Comparison of ENCODE assay signal across 9 cellular contexts in the genomic region with DNA sequence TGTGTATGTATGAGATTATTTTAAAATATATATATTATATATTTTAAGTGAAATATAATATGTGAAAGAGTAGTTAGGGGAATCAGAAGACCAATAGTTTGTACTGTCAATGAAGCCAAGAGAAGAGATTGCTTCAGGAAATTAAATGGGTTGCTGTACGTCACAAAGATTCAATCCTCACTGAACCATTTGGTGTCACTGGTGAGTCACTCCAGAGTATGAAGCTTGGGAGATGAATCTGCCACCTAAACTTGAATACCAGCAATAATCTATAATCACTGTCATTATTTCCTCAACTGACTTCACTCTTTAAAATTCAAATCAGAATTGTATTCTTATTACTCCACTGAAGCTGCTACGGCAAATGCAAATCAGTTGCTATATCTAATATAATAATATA. TPM values are rescaled to one million over a fixed set of nuclear protein-coding genes. Genes with fewer than 3 reads are reported as not detected.
DNase-seq lines count a peak whose midpoint lies in the region; ATAC-seq, FAIRE-seq and TF ChIP-seq lines count a peak whose summit lies in the region.
"Had no signal": no experiment of that assay in that cellular context is flagged by ENCODE, and none has a peak within 500 bp of the region (broad histone marks: within the 10 kb centered on the region; RNA-seq: fewer than 3 reads in every experiment).

No MANE protein-coding gene starts in this region.

- peak; percentile 7 for DNase-seq in NCI-H2196 (lab: John Stamatoyannopoulos, UW; ENCODE audit: unreplicated experiment)
- DNase-seq in NCI-H2196 treated with DMSO at 0.1 percent for 48 hours (lab: John Stamatoyannopoulos, UW; ENCODE audit: unreplicated experiment), result no peak
- peak; percentile 58 for DNase-seq in M059J (ENCODE audit: low read depth)
- peak in 1 of 4 donors; percentile 8 for DNase-seq in body of pancreas
- no peak for DNase-seq in pancreas
- no peak for DNase-seq in cortex of kidney (lab: John Stamatoyannopoulos, UW)
- no peak for DNase-seq in HTR-8/SVneo (ENCODE audit: insufficient read length, low spot score)

- no peaks in the 10 kb centered on the region for H3K4me1 ChIP-seq in body of pancreas
- H3K4me1 ChIP-seq in pancreas, result no peaks in the 10 kb centered on the region

- no peak for TF ChIP-seq POLR2A in body of pancreas (IDR thresholded peaks at IDR 0.05)

- H3K36me3 ChIP-seq in body of pancreas (replicated peaks in 1 of 2; ENCODE audit: insufficient read depth in 1 of 2, low read depth in 2 of 2) (no peaks in the 10 kb centered on the region), pancreas (no peaks in the 10 kb centered on the region)
- H3K36me3 ChIP-seq: BLaER1 treated with 17β-estradiol and CSF1 and Interleukin-3, amounts not matched to agents 10 nM and 100 nM had no signal

- H3K27me3 ChIP-seq in body of pancreas, result no peaks in the 10 kb centered on the region
- H3K27me3 ChIP-seq in pancreas, result no peaks in the 10 kb centered on the region
- H3K27me3 ChIP-seq: BLaER1 treated with 17β-estradiol and CSF1 and Interleukin-3, amounts not matched to agents 10 nM and 100 nM had no signal

- H3K27ac ChIP-seq in body of pancreas (no peak overlapping the region), pancreas (no peak overlapping the region)
- H3K27ac ChIP-seq: BLaER1 treated with 17β-estradiol and CSF1 and Interleukin-3, amounts not matched to agents 10 nM and 100 nM had no signal

- TF ChIP-seq CTCF in body of pancreas (IDR thresholded peaks at IDR 0.05) (peak in 4 of 7 experiments; percentile 10 to 45 (median 42)), pancreas (IDR thresholded peaks at IDR 0.05) (no peak)

- 61 to 65% methylated on average over 2 of the region's 2 CpGs for WGBS in body of pancreas, 2 donors
- WGBS in pancreas, 2 donors, result 53 to 71% methylated on average over 2 of the region's 2 CpGs

- no peak overlapping the region for H3K4me3 ChIP-seq in body of pancreas
- H3K4me3 ChIP-seq in pancreas, result no peak overlapping the region
- H3K4me3 ChIP-seq: BLaER1 treated with 17β-estradiol and CSF1 and Interleukin-3, amounts not matched to agents 10 nM and 100 nM had no signal

- ATAC-seq in body of pancreas, result peak; percentile 27
- peak in 3 of 4 donors; percentile 65 to 86 (median 80) for ATAC-seq in pancreas
- no peak for ATAC-seq in HG03135 (IDR thresholded peaks at IDR 0.05; ENCODE audit: unreplicated experiment)

- intact Hi-C loops in body of pancreas (cut with DNase I), result no loop called here
- intact Hi-C loops in pancreas (cut with DNase I), result loop anchor here in 1 of 3 donors (10.0 kb wide), 1 partner anchor 97 kb away; no protein-coding TSS in a partner anchor

- FAIRE-seq in pancreas (lab: Jason Lieb, UNC), result peak; percentile 78
- FAIRE-seq in HTR-8/SVneo (lab: Jason Lieb, UNC), result no peak

- H3K9me3 ChIP-seq in body of pancreas, result no peaks in the 10 kb centered on the region
- no peaks in the 10 kb centered on the region for H3K9me3 ChIP-seq in pancreas
- H3K9me3 ChIP-seq: BLaER1 treated with 17β-estradiol and CSF1 and Interleukin-3, amounts not matched to agents 10 nM and 100 nM had no signal

RNA-seq across cellular contexts. Expression of gene SCN9A, which starts 41.9 kb away (rescaled TPM):
- total RNA-seq in M059J (2014; rRNA removed; shearing (Covaris generic)), result 0.42 and 0.86 TPM in 2 replicates
- total RNA-seq in body of pancreas (10 to 100 TPM in 1 of 2 donors, 1 to 10 TPM in 1; 9.9 to 11.9 TPM), pancreas (10 to 100 TPM in 1 of 6 donors, 1 to 10 TPM in 5; 2.8 to 20.5 (median 3.6) TPM)
- polyA plus RNA-seq in pancreas, result 1 to 10 TPM; 1.6 to 3.3 TPM

Comparison
In these comparisons a context has a peak if more than half of its experiments do, and no peak if none do; other contexts are left out.
1. DNase-seq: peak in NCI-H2196 (single experiment) and M059J (single experiment); none in NCI-H2196 treated with DMSO at 0.1 percent for 48 hours (single experiment), pancreas (0 of 6), cortex of kidney (single experiment) and HTR-8/SVneo (single experiment).
2. CTCF ChIP-seq: peak in body of pancreas (4 of 7); none in pancreas (0 of 4).